In genomic region chr6:7156666-7157278, GRCh38 we compare ENCODE assay signal across 10 cellular contexts. TPM values are rescaled to one million over a fixed set of nuclear protein-coding genes. Genes with fewer than 3 reads are reported as not detected.
DNase-seq lines count a peak whose midpoint lies in the region; ATAC-seq and TF ChIP-seq lines count a peak whose summit lies in the region.
"Had no signal": no experiment of that assay in that cellular context is flagged by ENCODE, and none has a peak within 500 bp of the region (broad histone marks: within the 10 kb centered on the region; RNA-seq: fewer than 3 reads in every experiment).

No MANE protein-coding gene starts in this region.

- POLR2A ChIA-PET in SK-N-SH (lab: Yijun Ruan, JAX): no interaction called here

- no peaks in the 10 kb centered on the region for H3K27me3 Mint-ChIP-seq in activated T-cell treated with anti-CD3 and anti-CD28 coated beads, Interleukin-2, amount 50 U/mL, for 24 hours
- no peaks in the 10 kb centered on the region for H3K27me3 Mint-ChIP-seq in activated T-cell treated with anti-CD3 and anti-CD28 coated beads, Interleukin-2, amount 50 U/mL, for 4 hours (ENCODE audit: low read depth)

- no peak for TF ChIP-seq EP300 in SK-N-SH (IDR thresholded peaks at IDR 0.05; ENCODE audit: borderline replicate concordance in 1 of 2, low read depth in 1 of 2, low read length in 1 of 2)

- intact Hi-C loops in testis (cut with DNase I; ENCODE audit: low total_unique reads): no loop called here

- no peak overlapping the region for H3K4me3 Mint-ChIP-seq in activated T-cell treated with anti-CD3 and anti-CD28 coated beads, Interleukin-2, amount 50 U/mL, for 24 hours
- no peak overlapping the region for H3K4me3 Mint-ChIP-seq in activated T-cell treated with anti-CD3 and anti-CD28 coated beads, Interleukin-2, amount 50 U/mL, for 4 hours
- H3K4me3 Mint-ChIP-seq: neural crest cell had no signal

- H3K36me3 Mint-ChIP-seq in activated T-cell treated with anti-CD3 and anti-CD28 coated beads, Interleukin-2, amount 50 U/mL, for 24 hours (ENCODE audit: low read depth): peaks cover 27% of the 10 kb centered on the region
- H3K36me3 Mint-ChIP-seq in activated T-cell treated with anti-CD3 and anti-CD28 coated beads, Interleukin-2, amount 50 U/mL, for 4 hours (ENCODE audit: insufficient read depth): peaks cover 6% of the 10 kb centered on the region

- no peak overlapping the region for H3K4me3 ChIP-seq in SK-N-SH (ENCODE audit: low read depth in 2 of 2, low read length in 1 of 2)
- H3K4me3 ChIP-seq in thoracic aorta: no peak overlapping the region
- H3K4me3 ChIP-seq in testis: no peak overlapping the region

- H3K27me3 ChIP-seq in SK-N-SH (ENCODE audit: insufficient read depth) (no peaks in the 10 kb centered on the region), thoracic aorta (replicated peaks; ENCODE audit: insufficient read depth) (no peaks in the 10 kb centered on the region), testis (no peaks in the 10 kb centered on the region)

- H2AFZ ChIP-seq in SK-N-SH (ENCODE audit: low read depth): no peak overlapping the region; the same call in 1 of the 2 replicates

- ATAC-seq in activated T-cell treated with anti-CD3 and anti-CD28 coated beads, Interleukin-2, amount 50 U/mL, for 4 hours: no peak
- peak; percentile 34 for ATAC-seq in thoracic aorta (ENCODE audit: insufficient number of reproducible peaks, low FRiP score, low read depth)

- 29% methylated on average over 11 of the region's 11 CpGs for WGBS in SK-N-SH (ENCODE audit: low lambda C conversion rate)
- 74 to 75% methylated on average over 11 of the region's 11 CpGs for WGBS in testis, 2 donors

- H3K4me1 Mint-ChIP-seq in activated T-cell treated with anti-CD3 and anti-CD28 coated beads, Interleukin-2, amount 50 U/mL, for 24 hours (ENCODE audit: low read depth): peaks cover 86% of the 10 kb centered on the region
- peaks cover 83% of the 10 kb centered on the region for H3K4me1 Mint-ChIP-seq in activated T-cell treated with anti-CD3 and anti-CD28 coated beads, Interleukin-2, amount 50 U/mL, for 4 hours (ENCODE audit: low read depth)

- H3F3A ChIP-seq in SK-N-SH (replicated peaks; ENCODE audit: insufficient read depth): peaks cover 20% of the 10 kb centered on the region

- TF ChIP-seq RAD21 in SK-N-SH (IDR thresholded peaks at IDR 0.05; ENCODE audit: low read length): no peak

- H3K27ac ChIP-seq in SK-N-SH (ENCODE audit: low read depth in 2 of 2, low read length in 1 of 2) (peak overlapping the region in 1 of 2 experiments; percentile 65; a peak in 2 of 4 replicates), thoracic aorta (no peak overlapping the region), testis (peak overlapping the region in 1 of 2 donors; percentile 9)
- H3K27ac ChIP-seq: C4-2B had no signal

- H3K9me3 Mint-ChIP-seq in activated T-cell treated with anti-CD3 and anti-CD28 coated beads, Interleukin-2, amount 50 U/mL, for 24 hours: no peaks in the 10 kb centered on the region
- H3K9me3 Mint-ChIP-seq in activated T-cell treated with anti-CD3 and anti-CD28 coated beads, Interleukin-2, amount 50 U/mL, for 4 hours: no peaks in the 10 kb centered on the region
- H3K9me3 Mint-ChIP-seq: neural crest cell had no signal

- no peaks in the 10 kb centered on the region for H3K9me2 ChIP-seq in SK-N-SH

- DNase-seq in activated T-cell treated with anti-CD3 and anti-CD28 coated beads, Interleukin-2, amount 50 U/mL, for 24 hours: no peak
- no peak for DNase-seq in activated T-cell treated with anti-CD3 and anti-CD28 coated beads, Interleukin-2, amount 50 U/mL, for 4 hours
- DNase-seq in SK-N-SH (no peak), iris pigment epithelial cell (ENCODE audit: low read depth) (peak; percentile 49), thoracic aorta (ENCODE audit: low spot score) (no peak), NCI-H82 (lab: John Stamatoyannopoulos, UW) (no peak), testis (no peak)
- no peak for DNase-seq in activated CD4-positive, CD25-positive, alpha-beta regulatory T cell treated with anti-CD3 and anti-CD28 coated beads, Interleukin-2, amount 50 U/mL, for 72 hours

- H3K4me1 ChIP-seq in SK-N-SH (ENCODE audit: control insufficient read depth in 1 of 2, insufficient read depth in 2 of 2, low read depth in 1 of 2, low read length in 1 of 2) (peaks cover 0 to 39% of the 10 kb centered on the region in 2 experiments; a peak in 2 of 4 replicates), thoracic aorta (ENCODE audit: control insufficient read depth in 1 of 2, low read depth in 2 of 2) (peaks cover 30 to 46% of the 10 kb centered on the region in 2 donors), testis (peaks cover 22% of the 10 kb centered on the region)

- no peak for TF ChIP-seq CTCF in SK-N-SH (IDR thresholded peaks at IDR 0.05)
- TF ChIP-seq CTCF in thoracic aorta (IDR thresholded peaks at IDR 0.05): no peak
- no peak for TF ChIP-seq CTCF in testis (IDR thresholded peaks at IDR 0.05)

- H3K9me3 ChIP-seq in SK-N-SH (no peaks in the 10 kb centered on the region), thoracic aorta (no peaks in the 10 kb centered on the region), testis (no peaks in the 10 kb centered on the region)

- H4K20me1 ChIP-seq in SK-N-SH (ENCODE audit: insufficient read depth): peaks cover 12% of the 10 kb centered on the region

- no peak overlapping the region; the same call in 1 of the 2 replicates for H3K9ac ChIP-seq in SK-N-SH

- CTCF ChIA-PET in SK-N-SH (lab: Yijun Ruan, JAX): interaction anchor here (1.5 kb wide), 1 partner anchor 10 kb away, joined by 3 read pairs; no protein-coding TSS in a partner anchor

- H3K27ac Mint-ChIP-seq in activated T-cell treated with anti-CD3 and anti-CD28 coated beads, Interleukin-2, amount 50 U/mL, for 24 hours: peak overlapping the region; percentile 29

- H3K4me2 ChIP-seq in SK-N-SH: peak overlapping the region; percentile 62

- peaks cover 93% of the 10 kb centered on the region for H3K79me2 ChIP-seq in SK-N-SH (ENCODE audit: insufficient read depth)

- H3K36me3 ChIP-seq in SK-N-SH (replicated peaks in 1 of 2; ENCODE audit: control insufficient read depth in 1 of 2, insufficient read depth in 2 of 2, low read length in 1 of 2): peaks cover 0 to 6% of the 10 kb centered on the region in 2 experiments
- H3K36me3 ChIP-seq in thoracic aorta: no peaks in the 10 kb centered on the region
- no peaks in the 10 kb centered on the region for H3K36me3 ChIP-seq in testis (ENCODE audit: low read depth, missing control alignments)

- no peak for TF ChIP-seq POLR2A in testis (IDR thresholded peaks at IDR 0.05)

TF ChIP-seq in SK-N-SH, 30 proteins besides CTCF, POLR2A, EP300 and RAD21 (continues in another document):
- no peak for TF ChIP-seq FOXJ3 (CRISPR knock-in tag; IDR thresholded peaks at IDR 0.05)
- TF ChIP-seq ELF1 (IDR thresholded peaks at IDR 0.05): no peak
- no peak for TF ChIP-seq GATA2 (CRISPR knock-in tag; IDR thresholded peaks at IDR 0.05)
- TF ChIP-seq CHD2 (IDR thresholded peaks at IDR 0.05; ENCODE audit: low read length, partially characterized antibody): no peak
- TF ChIP-seq EZH2phosphoT487 (IDR thresholded peaks at IDR 0.05; ENCODE audit: borderline replicate concordance, low read depth): no peak
- no peak for TF ChIP-seq RXRA (IDR thresholded peaks at IDR 0.05; ENCODE audit: borderline replicate concordance, low read depth)
- TF ChIP-seq USF1 (IDR thresholded peaks at IDR 0.05; ENCODE audit: borderline replicate concordance, low read depth): no peak
- peak; percentile 54; the same call in 1 of the 2 replicates for TF ChIP-seq FOSL2 (IDR thresholded peaks at IDR 0.05; ENCODE audit: borderline replicate concordance, low read depth)
- peak; percentile 49 for TF ChIP-seq JUND (IDR thresholded peaks at IDR 0.05)
- TF ChIP-seq TCF12 (IDR thresholded peaks at IDR 0.05): peak; percentile 44; the same call in 1 of the 2 replicates
- TF ChIP-seq TEAD4 (IDR thresholded peaks at IDR 0.05; ENCODE audit: borderline replicate concordance, insufficient read depth): 0 out of 2 replicates have a peak, but pooled peaks have one; percentile 10
- TF ChIP-seq RCOR1 (IDR thresholded peaks at IDR 0.05; ENCODE audit: low read length): no peak
- no peak for TF ChIP-seq ZBTB33 (IDR thresholded peaks at IDR 0.05; ENCODE audit: borderline replicate concordance, low read depth)
- TF ChIP-seq FOXM1 (IDR thresholded peaks at IDR 0.05; ENCODE audit: low read depth): no peak
- TF ChIP-seq TAF1 (IDR thresholded peaks at IDR 0.05; ENCODE audit: borderline replicate concordance, low read depth, low read length): no peak

RNA-seq across cellular contexts. Expression of gene RREB1, which starts 49.0 kb away (rescaled TPM):
- total RNA-seq in activated T-cell treated with anti-CD3 and anti-CD28 coated beads, Interleukin-2, amount 50 U/mL, for 4 hours: 10 to 100 TPM; 18.5 to 20.7 (median 19.2) TPM
- 1.5 and 2.0 TPM in 2 replicates for polyA plus RNA-seq in SK-N-SH (2012; rRNA removed)
- polyA plus RNA-seq in SK-N-SH (2012; cell fraction: cytosol; rRNA removed): 1.2 and 1.6 TPM in 2 replicates
- 7.5 and 8.0 TPM in 2 replicates for polyA plus RNA-seq in SK-N-SH (2012; cell fraction: nucleus; rRNA removed)
- 10 to 100 TPM; 30.6 to 39.3 TPM for total RNA-seq in thoracic aorta
- total RNA-seq in testis: 10 to 100 TPM; 75.0 to 79.2 TPM
- polyA plus RNA-seq in testis (ENCODE audit: insufficient read depth, low read depth, low replicate concordance): 30.0 TPM
